In genomic region chr4:113636877-113637276, GRCh38 we compare ENCODE assay signal across 8 cellular contexts.
A peak's percentile ranks its signal among the peaks of the same experiment; 100 is the strongest.
DNase-seq lines count a peak whose midpoint lies in the region; ATAC-seq, FAIRE-seq and TF ChIP-seq lines count a peak whose summit lies in the region.

No MANE protein-coding gene starts in this region.

- TF ChIP-seq POLR2A in HepG2 (IDR thresholded peaks at IDR 0.05; ENCODE audit: insufficient read depth in 1 of 2, low read depth in 2 of 2, low read length in 2 of 2) = no peak

- no peak overlapping the region for H3K4me3 ChIP-seq in HepG2 (replicated peaks in 1 of 3; ENCODE audit: insufficient read depth in 1 of 3, low read depth in 2 of 3, low read length in 3 of 3)

- intact Hi-C loops in HepG2 (cut with micrococcal nuclease; ENCODE audit: unreplicated experiment) = no loop called here

- POLR2A ChIA-PET in activated CD8-positive, alpha-beta T cell treated with anti-CD3 and anti-CD28 coated beads, Interleukin-2, amount 10 ng/mL, durations not matched to agents 7 days and 5 days (lab: Charles Lee) = interaction anchor here (0.6 to 0.7 kb wide), 2 partner anchors 73 to 113 kb away, joined by 3 read pairs; no protein-coding TSS in a partner anchor
- POLR2A ChIA-PET in HepG2 (lab: Yijun Ruan, JAX) = interaction anchor here (0.6 to 1.0 kb wide), 2 partner anchors 122 to 124 kb away, joined by 3 read pairs; no protein-coding TSS in a partner anchor

- peak overlapping the region; percentile 8 for H3K27ac ChIP-seq in KOPT-K1 (ENCODE audit: low read depth, low read length, poor library complexity, severe bottlenecking)
- peak overlapping the region; percentile 16 for H3K27ac ChIP-seq in HepG2 (ENCODE audit: extremely low read length, insufficient read depth, low read length)

- no peaks in the 10 kb centered on the region for H3K9me3 ChIP-seq in KOPT-K1 (ENCODE audit: insufficient read depth, low read length, poor library complexity, severe bottlenecking)
- no peaks in the 10 kb centered on the region for H3K9me3 ChIP-seq in HepG2 (ENCODE audit: low read length)

- no peaks in the 10 kb centered on the region for H3K36me3 ChIP-seq in KOPT-K1 (ENCODE audit: insufficient read depth, low read length)
- H3K36me3 ChIP-seq in HepG2 (replicated peaks in 1 of 2; ENCODE audit: control insufficient read depth in 1 of 2, insufficient read depth in 2 of 2, low read length in 2 of 2) = no peaks in the 10 kb centered on the region

- peaks cover 45% of the 10 kb centered on the region for H3K4me1 Mint-ChIP-seq in activated CD8-positive, alpha-beta T cell treated with anti-CD3 and anti-CD28 coated beads, Interleukin-2, amount 10 ng/mL, durations not matched to agents 7 days and 5 days (ENCODE audit: low read depth)

- no TSS peak for BruUV-seq in HepG2 (replicated peaks; lab: Mats Ljungman, UMichigan)

- ATAC-seq in GM19351 (IDR thresholded peaks at IDR 0.05; ENCODE audit: unreplicated experiment) = peak; percentile 31
- ATAC-seq in activated CD8-positive, alpha-beta T cell treated with anti-CD3 and anti-CD28 coated beads, Interleukin-2, amount 10 ng/mL, durations not matched to agents 7 days and 5 days = peak; percentile 90
- peak; percentile 39 for ATAC-seq in HepG2
- no peak for ATAC-seq in GM21825 (IDR thresholded peaks at IDR 0.05; ENCODE audit: unreplicated experiment)

- peaks cover 18% of the 10 kb centered on the region for H3K79me2 ChIP-seq in HepG2 (ENCODE audit: insufficient read depth, low read length)

- peak overlapping the region; percentile 54 for H3K4me2 ChIP-seq in HepG2 (ENCODE audit: low read depth, low read length)

- H3K27me3 Mint-ChIP-seq in activated CD8-positive, alpha-beta T cell treated with anti-CD3 and anti-CD28 coated beads, Interleukin-2, amount 10 ng/mL, durations not matched to agents 7 days and 5 days (ENCODE audit: low read depth) = no peaks in the 10 kb centered on the region

- H3K27me3 ChIP-seq in HepG2 (ENCODE audit: control insufficient read depth in 1 of 2, insufficient read depth in 2 of 2, low read length in 2 of 2) = no peaks in the 10 kb centered on the region

- in situ Hi-C loops in HepG2 (cut with HindIII; ENCODE audit: extremely low pct_ligation_motif_present, low pct_unique_long_range_greater_than_20kb) = no loop called here
- in situ Hi-C loops in G401 (cut with HindIII; ENCODE audit: low sequenced_read_pairs) = no loop called here

- peaks cover 76% of the 10 kb centered on the region for H3K4me1 ChIP-seq in HepG2 (ENCODE audit: insufficient read depth, low read length)

- no peak overlapping the region for H3K9ac ChIP-seq in HepG2 (ENCODE audit: insufficient read depth, low read depth, low read length)

- TF ChIP-seq CTCF in HepG2 (CRISPR knock-in tag; IDR thresholded peaks at IDR 0.05) = no peak

- peak; percentile 62 for DNase-seq in activated CD8-positive, alpha-beta T cell treated with anti-CD3 and anti-CD28 coated beads, Interleukin-2, amount 10 ng/mL, durations not matched to agents 7 days and 5 days
- DNase-seq in HepG2 (ENCODE audit: low spot score) (no peak), SK-N-DZ (ENCODE audit: low spot score) (no peak), G401 (ENCODE audit: low spot score) (no peak)
- no peak for DNase-seq in activated CD4-positive, CD25-positive, alpha-beta regulatory T cell treated with anti-CD3 and anti-CD28 coated beads, Interleukin-2, amount 50 U/mL, for 72 hours

- no peaks in the 10 kb centered on the region for H4K20me1 ChIP-seq in HepG2 (ENCODE audit: insufficient read depth, low read length)

- peak overlapping the region; percentile 64 for H3K4me3 Mint-ChIP-seq in activated CD8-positive, alpha-beta T cell treated with anti-CD3 and anti-CD28 coated beads, Interleukin-2, amount 10 ng/mL, durations not matched to agents 7 days and 5 days

- no peaks in the 10 kb centered on the region for H3K9me3 Mint-ChIP-seq in activated CD8-positive, alpha-beta T cell treated with anti-CD3 and anti-CD28 coated beads, Interleukin-2, amount 10 ng/mL, durations not matched to agents 7 days and 5 days (ENCODE audit: insufficient read depth)

- H3K36me3 Mint-ChIP-seq in activated CD8-positive, alpha-beta T cell treated with anti-CD3 and anti-CD28 coated beads, Interleukin-2, amount 10 ng/mL, durations not matched to agents 7 days and 5 days (ENCODE audit: low read depth) = peaks cover 8% of the 10 kb centered on the region

- peak overlapping the region; percentile 88 for H3K27ac Mint-ChIP-seq in activated CD8-positive, alpha-beta T cell treated with anti-CD3 and anti-CD28 coated beads, Interleukin-2, amount 10 ng/mL, durations not matched to agents 7 days and 5 days

- CTCF ChIA-PET in activated CD8-positive, alpha-beta T cell treated with anti-CD3 and anti-CD28 coated beads, Interleukin-2, amount 10 ng/mL, durations not matched to agents 7 days and 5 days (lab: Charles Lee) = interaction anchor here (0.6 to 3.9 kb wide), 19 partner anchors 9 to 435 kb away, joined by 3 to 29 read pairs (median 4); no protein-coding TSS in a partner anchor
- CTCF ChIA-PET in HepG2 (lab: Yijun Ruan, JAX; ENCODE audit: low intra/inter-chr PET ratio, low total read pairs) = no interaction called here

- no peak overlapping the region for H2AFZ ChIP-seq in HepG2 (ENCODE audit: low read length)

- TF ChIP-seq RAD21 in HepG2 (CRISPR knock-in tag; IDR thresholded peaks at IDR 0.05) = no peak

- TF ChIP-seq EP300 in HepG2 (IDR thresholded peaks at IDR 0.05; ENCODE audit: low read depth in 2 of 2, low read length in 2 of 2) (no peak), HepG2 (CRISPR knock-in tag; IDR thresholded peaks at IDR 0.05; ENCODE audit: borderline replicate concordance) (no peak)

- FAIRE-seq in HepG2 (lab: Jason Lieb, UNC) = no peak

TF ChIP-seq in HepG2, 621 proteins besides CTCF, POLR2A, EP300 and RAD21 (continues in another document):
- no peak for TF ChIP-seq ZXDC (CRISPR knock-in tag; IDR thresholded peaks at IDR 0.05)
- TF ChIP-seq FOSL1 (CRISPR knock-in tag; IDR thresholded peaks at IDR 0.05; ENCODE audit: borderline replicate concordance) = no peak
- no peak for TF ChIP-seq ZFP62 (CRISPR knock-in tag; IDR thresholded peaks at IDR 0.05)
- no peak for TF ChIP-seq ZBTB25 (CRISPR knock-in tag; IDR thresholded peaks at IDR 0.05)
- TF ChIP-seq ZBTB42 (CRISPR knock-in tag; IDR thresholded peaks at IDR 0.05) = no peak
- TF ChIP-seq ZFP82 (CRISPR knock-in tag; IDR thresholded peaks at IDR 0.05; ENCODE audit: borderline replicate concordance) = no peak
- no peak for TF ChIP-seq HHEX (CRISPR knock-in tag; IDR thresholded peaks at IDR 0.05)
- no peak for TF ChIP-seq KDM5B (CRISPR knock-in tag; IDR thresholded peaks at IDR 0.05; ENCODE audit: borderline replicate concordance)
- no peak for TF ChIP-seq PREB (CRISPR knock-in tag; IDR thresholded peaks at IDR 0.05)
- no peak for TF ChIP-seq MNT (IDR thresholded peaks at IDR 0.05)
